ENCODE assay signal across 22 cellular contexts in the genomic region with DNA sequence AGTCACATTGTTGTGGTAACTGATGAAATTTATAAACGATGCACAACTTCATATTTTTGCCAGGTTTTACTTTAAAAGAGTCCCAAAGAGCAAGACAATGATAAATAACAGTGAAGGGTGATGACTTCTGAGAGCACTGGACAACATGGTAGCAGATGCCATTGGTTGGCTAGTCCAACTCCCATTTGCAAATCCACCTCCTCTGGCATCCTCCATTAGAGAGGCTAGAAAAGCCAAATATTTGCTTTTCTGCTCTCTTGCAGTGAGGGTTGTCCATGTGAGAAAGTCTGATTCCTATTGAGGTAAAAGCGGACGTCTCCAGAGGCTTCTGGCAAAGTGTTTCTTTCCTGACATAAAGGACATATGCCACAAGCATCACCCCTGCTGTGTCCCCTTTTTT.
"Had no signal": no experiment of that assay in that cellular context is flagged by ENCODE, and none has a peak within 500 bp of the region (broad histone marks: within the 10 kb centered on the region; RNA-seq: fewer than 3 reads in every experiment).

No MANE protein-coding gene starts in this region.

- H3K4me1 ChIP-seq: left ventricle myocardium inferior, sigmoid colon, spleen, suprapubic skin, tibial artery, upper lobe of right lung had no signal

- H3K36me3 ChIP-seq: left ventricle myocardium inferior, ovary, sigmoid colon, spleen, suprapubic skin, thoracic aorta, tibial artery, upper lobe of right lung had no signal

- H3K4me3 ChIP-seq: left ventricle myocardium inferior, lung, mucosa of descending colon, ovary, sigmoid colon, spleen, suprapubic skin, thoracic aorta, tibial artery, upper lobe of right lung had no signal

- H3K27ac ChIP-seq: left ventricle myocardium inferior, ovary, sigmoid colon, spleen, suprapubic skin, thoracic aorta, tibial artery, upper lobe of right lung had no signal

- ATAC-seq: left colon; mucosa of descending colon; naive thymus-derived CD4-positive, alpha-beta T cell; natural killer cell treated with Interleukin-12 subunit alpha and Interleukin-12 subunit beta and Interleukin-15 and Interleukin-18, amount 100 ng/mL, for 72 hours; right cardiac atrium; stimulated activated effector memory CD8-positive, alpha-beta T cell treated with anti-CD3 and anti-CD28 coated beads, Interleukin-12 subunit alpha, Interleukin-12 subunit beta, amount 100 ng/mL, for 72 hours; upper lobe of right lung had no signal

- H3K27me3 ChIP-seq: ovary, sigmoid colon, spleen, suprapubic skin, tibial artery, upper lobe of right lung had no signal

- FAIRE-seq: kidney, small intestine had no signal

- DNase-seq: hippocampal formation; kidney; left colon; left ventricle myocardium inferior; midbrain; mucosa of descending colon; naive thymus-derived CD4-positive, alpha-beta T cell; ovary; right cardiac atrium; sigmoid colon; small intestine; spleen; stimulated activated CD4-positive, alpha-beta T cell treated with anti-CD3 and anti-CD28 coated beads, Interleukin-4, amount 100 ng/mL, for 24 hours; stimulated activated naive CD4-positive, alpha-beta T cell; tibial artery; trophoblast cell; upper lobe of right lung had no signal

- H3K9me3 ChIP-seq: left ventricle myocardium inferior, mucosa of descending colon, ovary, sigmoid colon, spleen, suprapubic skin, thoracic aorta, tibial artery, upper lobe of right lung had no signal
